ENCODE assay signal across 25 cellular contexts in genomic region chr2:104787298-104788065, GRCh38.
"Had no signal": no experiment of that assay in that cellular context is flagged by ENCODE, and none has a peak within 500 bp of the region (broad histone marks: within the 10 kb centered on the region; RNA-seq: fewer than 3 reads in every experiment).

No MANE protein-coding gene starts in this region.

- H3K4me3 ChIP-seq: heart right ventricle, mucosa of descending colon, prostate gland, skin epidermis, testis, tibial nerve, upper lobe of right lung, vagina had no signal

- H3K9ac ChIP-seq: parathyroid adenoma had no signal

- FAIRE-seq: frontal cortex, islet of Langerhans had no signal

- DNase-seq: cortex of kidney; dorsolateral prefrontal cortex; effector CD8-positive, alpha-beta T cell; heart right ventricle; kidney glomerular epithelial cell; mammary epithelial cell; mucosa of descending colon; natural killer cell; occipital lobe; retina; stimulated activated CD4-positive, alpha-beta T cell treated with anti-CD3 and anti-CD28 coated beads, Interleukin-2, amount 100 ng/mL, for 24 hours; stimulated activated CD4-positive, alpha-beta T cell treated with anti-CD3 and anti-CD28 coated beads, Interleukin-4, amount 100 ng/mL, for 4 hours; stimulated activated naive B cell treated with anti-CD40 and anti-IgM and Interleukin-4, amounts not matched to agents 10 μg/mL and 1 μg/mL and 100 μg/mL, for 72 hours; stimulated activated naive CD8-positive, alpha-beta T cell treated with anti-CD3 and anti-CD28 coated beads, Interleukin-15, amount 100 ng/mL, for 72 hours; testis; upper lobe of right lung had no signal

- H3K79me2 ChIP-seq: parathyroid adenoma had no signal

- H3K27me3 ChIP-seq: testis, vagina had no signal

- ATAC-seq: heart right ventricle; left lobe of liver; mucosa of descending colon; natural killer cell; sciatic nerve; stimulated activated naive B cell treated with anti-CD40 and anti-IgM and Interleukin-4, amounts not matched to agents 10 μg/mL and 1 μg/mL and 100 μg/mL, for 72 hours; stimulated activated naive CD8-positive, alpha-beta T cell treated with anti-CD3 and anti-CD28 coated beads, Interleukin-15, amount 100 ng/mL, for 72 hours; upper lobe of right lung had no signal

- H3K27ac ChIP-seq: heart right ventricle, parathyroid adenoma, prostate gland, skin epidermis, testis, tibial nerve, upper lobe of right lung, vagina had no signal

- H3K9me3 ChIP-seq: heart right ventricle, mucosa of descending colon, prostate gland, testis, tibial nerve, upper lobe of right lung, vagina had no signal

- H2AFZ ChIP-seq: parathyroid adenoma had no signal

- H3K4me1 ChIP-seq: parathyroid adenoma, prostate gland, testis, tibial nerve, upper lobe of right lung, vagina had no signal

- H3K36me3 ChIP-seq: heart right ventricle, prostate gland, tibial nerve, upper lobe of right lung, vagina had no signal
